ENCODE assay signal across 6 cellular contexts in genomic region chr15:87394676-87395075, GRCh38.
"Had no signal": no experiment of that assay in that cellular context is flagged by ENCODE, and none has a peak within 500 bp of the region (broad histone marks: within the 10 kb centered on the region; RNA-seq: fewer than 3 reads in every experiment).

No MANE protein-coding gene starts in this region.

- ATAC-seq: GM23338, HepG2 had no signal

- H3K4me3 ChIP-seq: GM23338 had no signal

- DNase-seq: H9, HCEC 1CT had no signal

- FAIRE-seq: H1, H54, HepG2 had no signal

- H2AFZ ChIP-seq: GM23338 had no signal

- H3K4me2 ChIP-seq: GM23338 had no signal
